In the genomic region with DNA sequence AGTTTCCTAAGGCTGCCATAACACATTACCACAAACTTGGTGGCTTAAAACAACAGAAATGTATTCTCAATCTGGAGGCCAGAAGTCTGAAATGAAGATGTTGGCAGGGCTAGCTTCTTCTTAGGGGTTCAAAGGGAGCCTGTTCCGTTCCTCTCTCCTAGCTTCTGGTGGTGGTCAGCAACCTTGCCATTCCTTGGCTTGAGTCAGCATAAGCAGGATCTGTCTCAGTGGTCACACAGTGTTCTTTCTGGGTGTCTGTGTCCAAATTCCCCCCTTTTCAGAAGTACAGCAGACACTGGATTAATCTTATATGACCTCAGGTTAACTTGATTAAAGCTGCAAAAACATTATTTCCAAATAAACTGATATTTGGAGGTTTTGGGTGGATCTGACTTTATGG, we compare ENCODE assay signal across 18 cellular contexts. TPM values are rescaled to one million over a fixed set of nuclear protein-coding genes. Genes with fewer than 3 reads are reported as not detected.
"Had no signal": no experiment of that assay in that cellular context is flagged by ENCODE, and none has a peak within 500 bp of the region (broad histone marks: within the 10 kb centered on the region; RNA-seq: fewer than 3 reads in every experiment).

No MANE protein-coding gene starts in this region.

- H3K9me3 ChIP-seq: left lung, prostate gland, sigmoid colon had no signal

- H3K4me3 ChIP-seq: hepatocyte, prostate gland had no signal

- H3K4me1 ChIP-seq: prostate gland had no signal

- ATAC-seq: activated CD8-positive, alpha-beta memory T cell treated with anti-CD3 and anti-CD28 coated beads, Interleukin-2, amount 10 ng/mL, durations not matched to agents 7 days and 5 days; left lung; natural killer cell treated with Interleukin-12 subunit alpha and Interleukin-12 subunit beta and Interleukin-15 and Interleukin-18, amount 100 ng/mL, for 72 hours; stimulated activated memory B cell treated with anti-CD40 and anti-IgM and Interleukin-4, amounts not matched to agents 10 μg/mL and 1 μg/mL and 100 μg/mL, for 72 hours; T-helper 17 cell had no signal

- H3K27me3 ChIP-seq: sigmoid colon had no signal

- H3K36me3 ChIP-seq: prostate gland, sigmoid colon, WERI-Rb-1 had no signal

- DNase-seq: activated CD4-positive, alpha-beta memory T cell treated with anti-CD3 and anti-CD28 coated beads for 36 hours; activated CD8-positive, alpha-beta memory T cell treated with anti-CD3 and anti-CD28 coated beads, Interleukin-2, amount 10 ng/mL, durations not matched to agents 7 days and 5 days; activated naive CD4-positive, alpha-beta T cell treated with anti-CD3 and anti-CD28 coated beads, Interleukin-2, amount 10 ng/mL, durations not matched to agents 7 days and 5 days; activated T-cell treated with anti-CD3 and anti-CD28 coated beads, Interleukin-2, amount 50 U/mL, for 24 hours; caudate nucleus; cortex of kidney; effector CD8-positive, alpha-beta T cell; kidney; left lung; mesendoderm; nucleus accumbens; sigmoid colon; T-helper 17 cell; WERI-Rb-1 had no signal

- H2AFZ ChIP-seq: hepatocyte had no signal

- H3K27ac ChIP-seq: hepatocyte, WERI-Rb-1 had no signal

RNA-seq across cellular contexts. Expression of a gene that starts 2.1 kb away (rescaled TPM):
- total RNA-seq: activated CD8-positive, alpha-beta memory T cell treated with anti-CD3 and anti-CD28 coated beads, Interleukin-2, amount 10 ng/mL, durations not matched to agents 7 days and 5 days; T-helper 17 cell had no signal
